In genomic region chr11:115214644-115215305, GRCh38 we compare ENCODE assay signal across 15 cellular contexts.
"Had no signal": no experiment of that assay in that cellular context is flagged by ENCODE, and none has a peak within 500 bp of the region (broad histone marks: within the 10 kb centered on the region; RNA-seq: fewer than 3 reads in every experiment).

No MANE protein-coding gene starts in this region.

- H3K4me3 ChIP-seq: coronary artery, heart right ventricle, right atrium auricular region had no signal

- DNase-seq: effector CD4-positive, alpha-beta T cell; heart right ventricle; hypothalamus; islet precursor cell; mammary epithelial cell; naive thymus-derived CD4-positive, alpha-beta T cell; posterior cingulate gyrus; small intestine; stimulated activated CD4-positive, alpha-beta T cell treated with anti-CD3 and anti-CD28 coated beads, Interleukin-12 subunit alpha, Interleukin-12 subunit beta, amount 100 ng/mL, for 4 hours; stimulated activated naive CD4-positive, alpha-beta T cell treated with Interleukin-2 at 50 U/mL for 16 hours had no signal

- H3K36me3 Mint-ChIP-seq: naive thymus-derived CD4-positive, alpha-beta T cell had no signal

- H3K27me3 ChIP-seq: heart right ventricle, right atrium auricular region had no signal

- H3K4me3 Mint-ChIP-seq: naive thymus-derived CD4-positive, alpha-beta T cell; neural crest cell had no signal

- H3K9me3 ChIP-seq: heart right ventricle, right atrium auricular region had no signal

- H3K27ac ChIP-seq: coronary artery, heart right ventricle, right atrium auricular region had no signal

- ATAC-seq: esophagus mucosa; heart right ventricle; left lobe of liver; naive thymus-derived CD4-positive, alpha-beta T cell had no signal

- H3K36me3 ChIP-seq: right atrium auricular region had no signal

- H3K9me3 Mint-ChIP-seq: neural crest cell had no signal

- H3K4me1 ChIP-seq: right atrium auricular region had no signal
